Comparison of ENCODE assay signal across 17 cellular contexts in the genomic region with DNA sequence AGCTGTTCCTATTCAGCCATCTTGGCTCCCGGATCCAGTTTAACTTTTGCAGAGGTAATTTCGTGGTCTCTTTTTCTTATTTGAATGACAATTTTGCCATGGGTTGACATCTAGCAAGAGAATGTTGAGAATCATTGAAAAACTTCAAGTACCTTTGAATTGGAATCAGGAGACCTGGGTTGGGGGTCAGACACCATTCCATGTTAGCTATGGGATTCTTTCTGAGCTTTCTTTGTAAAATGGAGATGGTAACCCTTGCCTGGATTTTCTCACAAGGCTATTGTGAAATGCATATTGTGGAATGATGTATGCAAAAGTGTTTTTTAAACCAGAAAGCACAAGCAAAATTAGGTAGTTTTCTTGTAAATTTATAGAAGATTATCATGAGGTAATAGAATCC.
DNase-seq lines count a peak whose midpoint lies in the region; ATAC-seq and TF ChIP-seq lines count a peak whose summit lies in the region.
"Had no signal": no experiment of that assay in that cellular context is flagged by ENCODE, and none has a peak within 500 bp of the region (broad histone marks: within the 10 kb centered on the region; RNA-seq: fewer than 3 reads in every experiment).

No MANE protein-coding gene starts in this region.

- peak overlapping the region; percentile 73 for H3K4me3 Mint-ChIP-seq in WTC11
- H3K4me3 Mint-ChIP-seq in natural killer cell treated with Interleukin-12 subunit alpha and Interleukin-12 subunit beta and Interleukin-15 and Interleukin-18, amount 100 ng/mL, for 72 hours = no peak overlapping the region
- H3K4me3 Mint-ChIP-seq: CD8-positive, alpha-beta memory T cell had no signal

- peak overlapping the region; percentile 73 for H3K4me2 ChIP-seq in smooth muscle cell
- H3K4me2 ChIP-seq: BLaER1 treated with 17β-estradiol and CSF1 and Interleukin-3, amounts not matched to agents 10 nM and 100 nM had no signal

- H3K9me3 ChIP-seq in HEK293 (ENCODE audit: control insufficient read depth, insufficient read depth, low read depth, low read length) (no peaks in the 10 kb centered on the region), iPS-20b (ENCODE audit: insufficient read depth, low read depth, low read length) (no peaks in the 10 kb centered on the region), smooth muscle cell (replicated peaks; ENCODE audit: low read depth) (peaks cover 4% of the 10 kb centered on the region)

- H3K9ac ChIP-seq in iPS-20b (ENCODE audit: low read depth, low read length) = peak overlapping the region; percentile 73; the same call in 1 of the 2 replicates
- no peak overlapping the region for H3K9ac ChIP-seq in smooth muscle cell (ENCODE audit: low read depth)
- H3K9ac ChIP-seq: BLaER1 treated with 17β-estradiol and CSF1 and Interleukin-3, amounts not matched to agents 10 nM and 100 nM had no signal

- POLR2A ChIA-PET in HEK293 (lab: Yijun Ruan, JAX) = no interaction called here
- POLR2A ChIA-PET in WTC11 (lab: Charles Lee) = no interaction called here

- H3F3A ChIP-seq in smooth muscle cell (ENCODE audit: low read depth) = no peaks in the 10 kb centered on the region

- TF ChIP-seq CTCF in HEK293 (tag by site-specific recombination; IDR thresholded peaks at IDR 0.05) (no peak), WTC11 (IDR thresholded peaks at IDR 0.05) (no peak), smooth muscle cell (IDR thresholded peaks at IDR 0.05; ENCODE audit: borderline replicate concordance, insufficient read depth, poor library complexity, severe bottlenecking) (no peak)

- CTCF ChIA-PET in HEK293 (lab: Yijun Ruan, JAX) = interaction anchor here (0.6 kb wide), 1 partner anchor 115 kb away, joined by 3 read pairs; no protein-coding TSS in a partner anchor
- CTCF ChIA-PET in WTC11 (lab: Charles Lee) = interaction anchor here (1.1 to 1.4 kb wide), 2 partner anchors 33 to 143 kb away, joined by 4 to 5 read pairs; no protein-coding TSS in a partner anchor

- H3K27me3 Mint-ChIP-seq in WTC11 (ENCODE audit: low read depth) = peaks cover 12% of the 10 kb centered on the region
- H3K27me3 Mint-ChIP-seq in natural killer cell treated with Interleukin-12 subunit alpha and Interleukin-12 subunit beta and Interleukin-15 and Interleukin-18, amount 100 ng/mL, for 72 hours = no peaks in the 10 kb centered on the region

- 60% methylated on average over 2 of the region's 2 CpGs for WGBS in smooth muscle cell (ENCODE audit: low lambda C conversion rate)

- no peaks in the 10 kb centered on the region for H3K79me2 ChIP-seq in smooth muscle cell (ENCODE audit: low read depth)

- H3K27me3 ChIP-seq in iPS-20b (ENCODE audit: insufficient read depth, low read length) (no peaks in the 10 kb centered on the region), smooth muscle cell (ENCODE audit: low read depth) (no peaks in the 10 kb centered on the region)
- H3K27me3 ChIP-seq: BLaER1 treated with 17β-estradiol and CSF1 and Interleukin-3, amounts not matched to agents 10 nM and 100 nM had no signal

- DNase-seq in WTC11 (ENCODE audit: low spot score) (no peak), smooth muscle cell (lab: John Stamatoyannopoulos, UW; ENCODE audit: unreplicated experiment) (no peak), NCI-H1694 treated with DMSO at 0.1 percent for 48 hours (lab: John Stamatoyannopoulos, UW) (no peak)
- DNase-seq in natural killer cell treated with Interleukin-12 subunit alpha and Interleukin-12 subunit beta and Interleukin-15 and Interleukin-18, amount 100 ng/mL, for 72 hours (ENCODE audit: low spot score) = no peak
- DNase-seq: CD8-positive, alpha-beta memory T cell; DMS 273 treated with DMSO at 0.1 percent for 48 hours; NCI-H1436; NCI-H2081 treated with DMSO at 0.1 percent for 48 hours; NCI-H510A treated with DMSO at 0.1 percent for 48 hours; SHP77 treated with DMSO at 0.1 percent for 48 hours; T-helper 1 cell had no signal

- ATAC-seq in WTC11 (no peak), HG02884 (IDR thresholded peaks at IDR 0.05; ENCODE audit: unreplicated experiment) (no peak), HG03378 (IDR thresholded peaks at IDR 0.05; ENCODE audit: unreplicated experiment) (no peak)
- no peak for ATAC-seq in natural killer cell treated with Interleukin-12 subunit alpha and Interleukin-12 subunit beta and Interleukin-15 and Interleukin-18, amount 100 ng/mL, for 72 hours
- ATAC-seq: SK-N-SH treated with all-trans-retinoic acid at 6 μM for 48 hours had no signal

- H3K4me1 Mint-ChIP-seq in WTC11 = peaks cover 16% of the 10 kb centered on the region
- H3K4me1 Mint-ChIP-seq in natural killer cell treated with Interleukin-12 subunit alpha and Interleukin-12 subunit beta and Interleukin-15 and Interleukin-18, amount 100 ng/mL, for 72 hours (ENCODE audit: low read depth in 2 of 2) = no peaks in the 10 kb centered on the region
- H3K4me1 Mint-ChIP-seq: CD8-positive, alpha-beta memory T cell had no signal

- H3K4me3 ChIP-seq in HEK293 (ENCODE audit: low read depth, low read length) (no peak overlapping the region), iPS-20b (ENCODE audit: low read length) (peak overlapping the region; percentile 69), smooth muscle cell (no peak overlapping the region)
- H3K4me3 ChIP-seq: BLaER1 treated with 17β-estradiol and CSF1 and Interleukin-3, amounts not matched to agents 10 nM and 100 nM had no signal

- H3K36me3 ChIP-seq in HEK293 (ENCODE audit: control insufficient read depth in 2 of 2, insufficient read depth in 1 of 2, low read length in 2 of 2) (no peaks in the 10 kb centered on the region), iPS-20b (ENCODE audit: insufficient read depth, low read depth, low read length) (no peaks in the 10 kb centered on the region), smooth muscle cell (ENCODE audit: low read depth) (no peaks in the 10 kb centered on the region)
- H3K36me3 ChIP-seq: BLaER1 treated with 17β-estradiol and CSF1 and Interleukin-3, amounts not matched to agents 10 nM and 100 nM had no signal

- peaks cover 9% of the 10 kb centered on the region; the same call in 1 of the 2 replicates for H3K36me3 Mint-ChIP-seq in WTC11
- no peaks in the 10 kb centered on the region for H3K36me3 Mint-ChIP-seq in natural killer cell treated with Interleukin-12 subunit alpha and Interleukin-12 subunit beta and Interleukin-15 and Interleukin-18, amount 100 ng/mL, for 72 hours

- H3K27ac ChIP-seq in HEK293 (ENCODE audit: extremely low read depth, low read depth, low read length) (peak overlapping the region; percentile 50; the same call in 1 of the 2 replicates), iPS-20b (ENCODE audit: low read length) (no peak overlapping the region), smooth muscle cell (ENCODE audit: low read depth) (no peak overlapping the region)
- H3K27ac ChIP-seq: BLaER1 treated with 17β-estradiol and CSF1 and Interleukin-3, amounts not matched to agents 10 nM and 100 nM had no signal

- H2AFZ ChIP-seq in smooth muscle cell (ENCODE audit: low read depth) = peak overlapping the region; percentile 66

- peak overlapping the region; percentile 82 for H3K27ac Mint-ChIP-seq in WTC11
- no peak overlapping the region for H3K27ac Mint-ChIP-seq in natural killer cell treated with Interleukin-12 subunit alpha and Interleukin-12 subunit beta and Interleukin-15 and Interleukin-18, amount 100 ng/mL, for 72 hours
- H3K27ac Mint-ChIP-seq: CD8-positive, alpha-beta memory T cell had no signal

- H3K4me1 ChIP-seq in HEK293 (ENCODE audit: control insufficient read depth, insufficient read depth, low read length) (no peaks in the 10 kb centered on the region), iPS-20b (ENCODE audit: insufficient read depth, low read length) (peaks cover 3% of the 10 kb centered on the region; the same call in 1 of the 2 replicates), smooth muscle cell (ENCODE audit: low read depth) (no peaks in the 10 kb centered on the region)
- H3K4me1 ChIP-seq: BLaER1 treated with 17β-estradiol and CSF1 and Interleukin-3, amounts not matched to agents 10 nM and 100 nM had no signal

- no peaks in the 10 kb centered on the region for H4K20me1 ChIP-seq in smooth muscle cell (ENCODE audit: low read depth)
- H4K20me1 ChIP-seq: BLaER1 treated with 17β-estradiol and CSF1 and Interleukin-3, amounts not matched to agents 10 nM and 100 nM had no signal

- peaks cover 18% of the 10 kb centered on the region for H3K9me3 Mint-ChIP-seq in WTC11
- H3K9me3 Mint-ChIP-seq in natural killer cell treated with Interleukin-12 subunit alpha and Interleukin-12 subunit beta and Interleukin-15 and Interleukin-18, amount 100 ng/mL, for 72 hours = peaks cover 13% of the 10 kb centered on the region

TF ChIP-seq in HEK293, 187 proteins besides CTCF, POLR2A, EP300 and RAD21 (continues in another document):
- no peak for TF ChIP-seq ZNF660 (tag by site-specific recombination; IDR thresholded peaks at IDR 0.05)
- TF ChIP-seq, protein P1, sequence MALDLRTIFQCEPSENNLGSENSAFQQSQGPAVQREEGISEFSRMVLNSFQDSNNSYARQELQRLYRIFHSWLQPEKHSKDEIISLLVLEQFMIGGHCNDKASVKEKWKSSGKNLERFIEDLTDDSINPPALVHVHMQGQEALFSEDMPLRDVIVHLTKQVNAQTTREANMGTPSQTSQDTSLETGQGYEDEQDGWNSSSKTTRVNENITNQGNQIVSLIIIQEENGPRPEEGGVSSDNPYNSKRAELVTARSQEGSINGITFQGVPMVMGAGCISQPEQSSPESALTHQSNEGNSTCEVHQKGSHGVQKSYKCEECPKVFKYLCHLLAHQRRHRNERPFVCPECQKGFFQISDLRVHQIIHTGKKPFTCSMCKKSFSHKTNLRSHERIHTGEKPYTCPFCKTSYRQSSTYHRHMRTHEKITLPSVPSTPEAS (tag by site-specific recombination; IDR thresholded peaks at IDR 0.05) = no peak
- no peak for TF ChIP-seq ZBTB21 (tag by site-specific recombination; IDR thresholded peaks at IDR 0.05)
- no peak for TF ChIP-seq ZBTB17 (tag by site-specific recombination; IDR thresholded peaks at IDR 0.05)
- TF ChIP-seq ZNF423 (tag by site-specific recombination; IDR thresholded peaks at IDR 0.05) = no peak

TF ChIP-seq in WTC11, 78 proteins besides CTCF, POLR2A, EP300 and RAD21 (continues in another document):
- TF ChIP-seq SOX15 (CRISPR knock-in tag; IDR thresholded peaks at IDR 0.05) (no peak), ZNF138 (CRISPR knock-in tag; conservative IDR thresholded peaks at IDR 0.05) (no peak), JUN (CRISPR knock-in tag; IDR thresholded peaks at IDR 0.05) (no peak), ZNF671 (CRISPR knock-in tag; IDR thresholded peaks at IDR 0.05) (no peak)
- TF ChIP-seq, protein P2, sequence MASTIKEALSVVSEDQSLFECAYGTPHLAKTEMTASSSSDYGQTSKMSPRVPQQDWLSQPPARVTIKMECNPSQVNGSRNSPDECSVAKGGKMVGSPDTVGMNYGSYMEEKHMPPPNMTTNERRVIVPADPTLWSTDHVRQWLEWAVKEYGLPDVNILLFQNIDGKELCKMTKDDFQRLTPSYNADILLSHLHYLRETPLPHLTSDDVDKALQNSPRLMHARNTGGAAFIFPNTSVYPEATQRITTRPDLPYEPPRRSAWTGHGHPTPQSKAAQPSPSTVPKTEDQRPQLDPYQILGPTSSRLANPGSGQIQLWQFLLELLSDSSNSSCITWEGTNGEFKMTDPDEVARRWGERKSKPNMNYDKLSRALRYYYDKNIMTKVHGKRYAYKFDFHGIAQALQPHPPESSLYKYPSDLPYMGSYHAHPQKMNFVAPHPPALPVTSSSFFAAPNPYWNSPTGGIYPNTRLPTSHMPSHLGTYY (CRISPR knock-in tag; IDR thresholded peaks at IDR 0.05) = no peak
